1 cellular context compared by ENCODE assay signal in the genomic region with DNA sequence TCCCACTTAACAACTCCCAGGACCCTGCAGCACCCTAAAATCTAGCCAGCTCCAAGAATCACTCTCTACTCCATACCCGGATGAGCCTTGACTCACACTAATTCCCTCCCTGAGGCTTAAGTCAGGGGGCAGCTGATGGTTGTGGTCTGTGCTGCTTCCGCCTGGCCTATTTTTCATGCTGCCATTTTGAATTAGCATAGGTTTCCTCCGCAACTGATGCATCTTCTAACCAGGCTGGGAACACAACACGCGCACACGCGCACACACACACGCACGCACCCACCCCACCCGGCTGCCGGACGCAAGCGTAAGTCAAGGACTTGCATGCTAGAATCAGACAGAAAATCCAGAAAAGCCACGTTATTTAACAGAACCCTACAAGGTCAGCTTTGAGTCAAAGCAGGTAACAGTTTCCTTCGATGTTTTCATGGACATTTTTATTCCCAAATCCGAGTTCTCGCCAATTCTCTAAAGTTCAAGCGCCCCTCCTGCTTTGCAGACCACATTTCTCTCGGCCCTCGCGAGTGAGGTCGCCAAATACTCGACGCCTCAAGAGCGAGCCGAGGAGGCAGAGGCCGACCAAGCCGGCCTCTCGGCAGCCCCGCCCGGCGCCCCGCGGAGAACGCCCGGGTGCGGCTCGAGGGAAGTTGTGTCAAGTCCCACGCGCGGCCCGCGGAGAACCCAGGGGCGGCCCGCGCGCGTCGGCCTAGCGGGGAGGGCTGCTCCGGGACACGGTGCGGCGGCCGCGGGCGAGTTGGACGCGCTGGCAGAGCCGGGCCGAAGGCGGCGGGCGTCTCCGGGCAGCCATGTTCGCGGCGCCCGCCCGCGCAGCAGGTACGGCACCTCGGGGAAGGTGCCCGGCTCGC.
TF ChIP-seq lines count a peak whose summit lies in the region.

No MANE protein-coding gene starts in this region.

TF ChIP-seq in HepG2, 621 proteins besides CTCF, POLR2A, EP300 and RAD21 (continued from another document and continues in another):
- TF ChIP-seq, protein P1, sequence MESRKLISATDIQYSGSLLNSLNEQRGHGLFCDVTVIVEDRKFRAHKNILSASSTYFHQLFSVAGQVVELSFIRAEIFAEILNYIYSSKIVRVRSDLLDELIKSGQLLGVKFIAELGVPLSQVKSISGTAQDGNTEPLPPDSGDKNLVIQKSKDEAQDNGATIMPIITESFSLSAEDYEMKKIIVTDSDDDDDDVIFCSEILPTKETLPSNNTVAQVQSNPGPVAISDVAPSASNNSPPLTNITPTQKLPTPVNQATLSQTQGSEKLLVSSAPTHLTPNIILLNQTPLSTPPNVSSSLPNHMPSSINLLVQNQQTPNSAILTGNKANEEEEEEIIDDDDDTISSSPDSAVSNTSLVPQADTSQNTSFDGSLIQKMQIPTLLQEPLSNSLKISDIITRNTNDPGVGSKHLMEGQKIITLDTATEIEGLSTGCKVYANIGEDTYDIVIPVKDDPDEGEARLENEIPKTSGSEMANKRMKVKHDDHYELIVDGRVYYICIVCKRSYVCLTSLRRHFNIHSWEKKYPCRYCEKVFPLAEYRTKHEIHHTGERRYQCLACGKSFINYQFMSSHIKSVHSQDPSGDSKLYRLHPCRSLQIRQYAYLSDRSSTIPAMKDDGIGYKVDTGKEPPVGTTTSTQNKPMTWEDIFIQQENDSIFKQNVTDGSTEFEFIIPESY (CRISPR knock-in tag; IDR thresholded peaks at IDR 0.05): no peak
- TF ChIP-seq AGO1 (IDR thresholded peaks at IDR 0.05; ENCODE audit: low read depth, low read length, poor library complexity, severe bottlenecking): no peak
- no peak for TF ChIP-seq ZFP37 (CRISPR knock-in tag; IDR thresholded peaks at IDR 0.05; ENCODE audit: borderline replicate concordance)
- TF ChIP-seq ZNF383 (CRISPR knock-in tag; IDR thresholded peaks at IDR 0.05; ENCODE audit: borderline replicate concordance): no peak
- peak; percentile 74 for TF ChIP-seq HNRNPLL (IDR thresholded peaks at IDR 0.05; ENCODE audit: low read depth, low read length, poor library complexity, severe bottlenecking)
- TF ChIP-seq, protein P2, sequence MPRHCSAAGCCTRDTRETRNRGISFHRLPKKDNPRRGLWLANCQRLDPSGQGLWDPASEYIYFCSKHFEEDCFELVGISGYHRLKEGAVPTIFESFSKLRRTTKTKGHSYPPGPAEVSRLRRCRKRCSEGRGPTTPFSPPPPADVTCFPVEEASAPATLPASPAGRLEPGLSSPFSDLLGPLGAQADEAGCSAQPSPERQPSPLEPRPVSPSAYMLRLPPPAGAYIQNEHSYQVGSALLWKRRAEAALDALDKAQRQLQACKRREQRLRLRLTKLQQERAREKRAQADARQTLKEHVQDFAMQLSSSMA (CRISPR knock-in tag; IDR thresholded peaks at IDR 0.05): no peak
- TF ChIP-seq, protein P3, sequence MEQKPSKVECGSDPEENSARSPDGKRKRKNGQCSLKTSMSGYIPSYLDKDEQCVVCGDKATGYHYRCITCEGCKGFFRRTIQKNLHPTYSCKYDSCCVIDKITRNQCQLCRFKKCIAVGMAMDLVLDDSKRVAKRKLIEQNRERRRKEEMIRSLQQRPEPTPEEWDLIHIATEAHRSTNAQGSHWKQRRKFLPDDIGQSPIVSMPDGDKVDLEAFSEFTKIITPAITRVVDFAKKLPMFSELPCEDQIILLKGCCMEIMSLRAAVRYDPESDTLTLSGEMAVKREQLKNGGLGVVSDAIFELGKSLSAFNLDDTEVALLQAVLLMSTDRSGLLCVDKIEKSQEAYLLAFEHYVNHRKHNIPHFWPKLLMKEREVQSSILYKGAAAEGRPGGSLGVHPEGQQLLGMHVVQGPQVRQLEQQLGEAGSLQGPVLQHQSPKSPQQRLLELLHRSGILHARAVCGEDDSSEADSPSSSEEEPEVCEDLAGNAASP (CRISPR knock-in tag; IDR thresholded peaks at IDR 0.05; ENCODE audit: borderline replicate concordance): no peak
- 0 out of 2 replicates have a peak, but pooled peaks have one; percentile 64 for TF ChIP-seq ZNF468 (CRISPR knock-in tag; IDR thresholded peaks at IDR 0.05)
- TF ChIP-seq ATF7 (IDR thresholded peaks at IDR 0.05): no peak
- no peak for TF ChIP-seq ATF7 (CRISPR knock-in tag; IDR thresholded peaks at IDR 0.05)
- TF ChIP-seq, protein P4, sequence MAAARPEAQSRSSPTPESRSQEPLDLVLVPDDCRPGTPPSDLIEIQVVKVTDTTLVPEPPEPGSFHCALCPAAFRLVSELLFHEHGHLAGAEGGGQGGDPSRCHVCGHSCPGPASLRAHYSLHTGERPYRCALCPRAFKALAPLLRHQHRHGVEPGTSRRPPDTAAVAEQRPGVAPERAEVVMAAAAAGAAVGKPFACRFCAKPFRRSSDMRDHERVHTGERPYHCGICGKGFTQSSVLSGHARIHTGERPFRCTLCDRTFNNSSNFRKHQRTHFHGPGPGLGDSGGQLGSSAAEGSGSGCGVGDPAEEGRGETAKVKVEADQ (CRISPR knock-in tag; IDR thresholded peaks at IDR 0.05; ENCODE audit: borderline replicate concordance): 0 out of 2 replicates have a peak, but pooled peaks have one; percentile 5
- no peak for TF ChIP-seq ISL2 (CRISPR knock-in tag; IDR thresholded peaks at IDR 0.05)
- no peak for TF ChIP-seq PHB2 (IDR thresholded peaks at IDR 0.05; ENCODE audit: partially characterized antibody)
- TF ChIP-seq KDM2A (CRISPR knock-in tag; IDR thresholded peaks at IDR 0.05; ENCODE audit: borderline replicate concordance, low read depth): no peak; the same call in 1 of the 2 replicates
- no peak for TF ChIP-seq FOXJ3 (CRISPR knock-in tag; IDR thresholded peaks at IDR 0.05; ENCODE audit: borderline replicate concordance)
- TF ChIP-seq BRCA1 (CRISPR knock-in tag; IDR thresholded peaks at IDR 0.05): no peak
- 0 out of 2 replicates have a peak, but pooled peaks have one; percentile 31 for TF ChIP-seq HOXA9 (CRISPR knock-in tag; IDR thresholded peaks at IDR 0.05; ENCODE audit: borderline replicate concordance)
- TF ChIP-seq ZFP90 (CRISPR knock-in tag; IDR thresholded peaks at IDR 0.05; ENCODE audit: borderline replicate concordance): no peak
- TF ChIP-seq SETDB1 (CRISPR knock-in tag; IDR thresholded peaks at IDR 0.05; ENCODE audit: borderline replicate concordance): no peak
- no peak for TF ChIP-seq SP5 (CRISPR knock-in tag; IDR thresholded peaks at IDR 0.05; ENCODE audit: borderline replicate concordance, low read depth)
- no peak for TF ChIP-seq TOPORS (CRISPR knock-in tag; IDR thresholded peaks at IDR 0.05)
- no peak for TF ChIP-seq HOXA7 (CRISPR knock-in tag; IDR thresholded peaks at IDR 0.05)
- no peak for TF ChIP-seq NKX3-1 (CRISPR knock-in tag; IDR thresholded peaks at IDR 0.05)
- TF ChIP-seq SMC3 (IDR thresholded peaks at IDR 0.05; ENCODE audit: low read length): no peak
- TF ChIP-seq HNRNPH1 (optimal IDR thresholded peaks at IDR 0.05; ENCODE audit: low read depth, low read length): no peak
- no peak for TF ChIP-seq ATAD3A (CRISPR knock-in tag; IDR thresholded peaks at IDR 0.05)
- peak; percentile 29; the same call in 1 of the 2 replicates for TF ChIP-seq ZSCAN31 (CRISPR knock-in tag; IDR thresholded peaks at IDR 0.05; ENCODE audit: low read depth)
- no peak for TF ChIP-seq ZNF709 (CRISPR knock-in tag; IDR thresholded peaks at IDR 0.05)
- TF ChIP-seq NAIF1 (CRISPR knock-in tag; IDR thresholded peaks at IDR 0.05; ENCODE audit: borderline replicate concordance): no peak
- no peak; the same call in 1 of the 2 replicates for TF ChIP-seq ZC3H13 (CRISPR knock-in tag; IDR thresholded peaks at IDR 0.05)
- no peak for TF ChIP-seq ETV5 (CRISPR knock-in tag; IDR thresholded peaks at IDR 0.05; ENCODE audit: borderline replicate concordance)
- TF ChIP-seq ZSCAN22 (CRISPR knock-in tag; IDR thresholded peaks at IDR 0.05): no peak
- TF ChIP-seq ZNF256 (CRISPR knock-in tag; conservative IDR thresholded peaks at IDR 0.05): no peak
- no peak for TF ChIP-seq SRY (CRISPR knock-in tag; IDR thresholded peaks at IDR 0.05)
- TF ChIP-seq SALL2 (CRISPR knock-in tag; IDR thresholded peaks at IDR 0.05): no peak
- TF ChIP-seq POGZ (CRISPR knock-in tag; IDR thresholded peaks at IDR 0.05): peak; percentile 56; the same call in 1 of the 2 replicates
- no peak for TF ChIP-seq ZNF124 (CRISPR knock-in tag; IDR thresholded peaks at IDR 0.05)
- TF ChIP-seq ZNF546 (CRISPR knock-in tag; conservative IDR thresholded peaks at IDR 0.05): no peak
- no peak for TF ChIP-seq TCF7L2 (IDR thresholded peaks at IDR 0.05; ENCODE audit: low read depth, low read length)
- TF ChIP-seq, protein P5, sequence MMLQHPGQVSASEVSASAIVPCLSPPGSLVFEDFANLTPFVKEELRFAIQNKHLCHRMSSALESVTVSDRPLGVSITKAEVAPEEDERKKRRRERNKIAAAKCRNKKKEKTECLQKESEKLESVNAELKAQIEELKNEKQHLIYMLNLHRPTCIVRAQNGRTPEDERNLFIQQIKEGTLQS (CRISPR knock-in tag; IDR thresholded peaks at IDR 0.05): no peak
- no peak for TF ChIP-seq ZNF768 (CRISPR knock-in tag; IDR thresholded peaks at IDR 0.05)
- TF ChIP-seq ZNF773 (CRISPR knock-in tag; IDR thresholded peaks at IDR 0.05; ENCODE audit: borderline replicate concordance): no peak
- TF ChIP-seq, protein P6, sequence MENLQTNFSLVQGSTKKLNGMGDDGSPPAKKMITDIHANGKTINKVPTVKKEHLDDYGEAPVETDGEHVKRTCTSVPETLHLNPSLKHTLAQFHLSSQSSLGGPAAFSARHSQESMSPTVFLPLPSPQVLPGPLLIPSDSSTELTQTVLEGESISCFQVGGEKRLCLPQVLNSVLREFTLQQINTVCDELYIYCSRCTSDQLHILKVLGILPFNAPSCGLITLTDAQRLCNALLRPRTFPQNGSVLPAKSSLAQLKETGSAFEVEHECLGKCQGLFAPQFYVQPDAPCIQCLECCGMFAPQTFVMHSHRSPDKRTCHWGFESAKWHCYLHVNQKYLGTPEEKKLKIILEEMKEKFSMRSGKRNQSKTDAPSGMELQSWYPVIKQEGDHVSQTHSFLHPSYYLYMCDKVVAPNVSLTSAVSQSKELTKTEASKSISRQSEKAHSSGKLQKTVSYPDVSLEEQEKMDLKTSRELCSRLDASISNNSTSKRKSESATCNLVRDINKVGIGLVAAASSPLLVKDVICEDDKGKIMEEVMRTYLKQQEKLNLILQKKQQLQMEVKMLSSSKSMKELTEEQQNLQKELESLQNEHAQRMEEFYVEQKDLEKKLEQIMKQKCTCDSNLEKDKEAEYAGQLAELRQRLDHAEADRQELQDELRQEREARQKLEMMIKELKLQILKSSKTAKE (CRISPR knock-in tag; IDR thresholded peaks at IDR 0.05; ENCODE audit: borderline replicate concordance): no peak
- TF ChIP-seq ZNF564 (CRISPR knock-in tag; IDR thresholded peaks at IDR 0.05): no peak
- no peak for TF ChIP-seq FOXM1 (CRISPR knock-in tag; IDR thresholded peaks at IDR 0.05)
- TF ChIP-seq HNF4G (IDR thresholded peaks at IDR 0.05; ENCODE audit: borderline replicate concordance, low read depth, low read length): no peak
- TF ChIP-seq HNF4G (CRISPR knock-in tag; IDR thresholded peaks at IDR 0.05; ENCODE audit: borderline replicate concordance, low read depth): no peak
- TF ChIP-seq, protein P7, sequence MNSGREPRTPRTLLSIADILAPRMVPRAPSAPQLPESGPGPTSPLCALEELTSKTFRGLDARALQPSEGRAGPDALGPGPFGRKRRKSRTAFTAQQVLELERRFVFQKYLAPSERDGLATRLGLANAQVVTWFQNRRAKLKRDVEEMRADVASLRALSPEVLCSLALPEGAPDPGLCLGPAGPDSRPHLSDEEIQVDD (CRISPR knock-in tag; IDR thresholded peaks at IDR 0.05; ENCODE audit: borderline replicate concordance): no peak
- no peak for TF ChIP-seq ZNF720 (CRISPR knock-in tag; IDR thresholded peaks at IDR 0.05)
- no peak for TF ChIP-seq RNF2 (conservative IDR thresholded peaks at IDR 0.05; ENCODE audit: low read depth)
- TF ChIP-seq U2AF1 (optimal IDR thresholded peaks at IDR 0.05; ENCODE audit: low read depth, low read length): no peak
- no peak for TF ChIP-seq ZNF354B (CRISPR knock-in tag; IDR thresholded peaks at IDR 0.05)
- TF ChIP-seq, protein P8, sequence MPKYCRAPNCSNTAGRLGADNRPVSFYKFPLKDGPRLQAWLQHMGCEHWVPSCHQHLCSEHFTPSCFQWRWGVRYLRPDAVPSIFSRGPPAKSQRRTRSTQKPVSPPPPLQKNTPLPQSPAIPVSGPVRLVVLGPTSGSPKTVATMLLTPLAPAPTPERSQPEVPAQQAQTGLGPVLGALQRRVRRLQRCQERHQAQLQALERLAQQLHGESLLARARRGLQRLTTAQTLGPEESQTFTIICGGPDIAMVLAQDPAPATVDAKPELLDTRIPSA (CRISPR knock-in tag; IDR thresholded peaks at IDR 0.05; ENCODE audit: borderline replicate concordance): no peak
- TF ChIP-seq, protein P9, sequence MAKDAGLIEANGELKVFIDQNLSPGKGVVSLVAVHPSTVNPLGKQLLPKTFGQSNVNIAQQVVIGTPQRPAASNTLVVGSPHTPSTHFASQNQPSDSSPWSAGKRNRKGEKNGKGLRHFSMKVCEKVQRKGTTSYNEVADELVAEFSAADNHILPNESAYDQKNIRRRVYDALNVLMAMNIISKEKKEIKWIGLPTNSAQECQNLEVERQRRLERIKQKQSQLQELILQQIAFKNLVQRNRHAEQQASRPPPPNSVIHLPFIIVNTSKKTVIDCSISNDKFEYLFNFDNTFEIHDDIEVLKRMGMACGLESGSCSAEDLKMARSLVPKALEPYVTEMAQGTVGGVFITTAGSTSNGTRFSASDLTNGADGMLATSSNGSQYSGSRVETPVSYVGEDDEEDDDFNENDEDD (CRISPR knock-in tag; IDR thresholded peaks at IDR 0.05; ENCODE audit: borderline replicate concordance): no peak
- TF ChIP-seq ZNF326 (CRISPR knock-in tag; IDR thresholded peaks at IDR 0.05; ENCODE audit: borderline replicate concordance): no peak
- TF ChIP-seq, protein P10, sequence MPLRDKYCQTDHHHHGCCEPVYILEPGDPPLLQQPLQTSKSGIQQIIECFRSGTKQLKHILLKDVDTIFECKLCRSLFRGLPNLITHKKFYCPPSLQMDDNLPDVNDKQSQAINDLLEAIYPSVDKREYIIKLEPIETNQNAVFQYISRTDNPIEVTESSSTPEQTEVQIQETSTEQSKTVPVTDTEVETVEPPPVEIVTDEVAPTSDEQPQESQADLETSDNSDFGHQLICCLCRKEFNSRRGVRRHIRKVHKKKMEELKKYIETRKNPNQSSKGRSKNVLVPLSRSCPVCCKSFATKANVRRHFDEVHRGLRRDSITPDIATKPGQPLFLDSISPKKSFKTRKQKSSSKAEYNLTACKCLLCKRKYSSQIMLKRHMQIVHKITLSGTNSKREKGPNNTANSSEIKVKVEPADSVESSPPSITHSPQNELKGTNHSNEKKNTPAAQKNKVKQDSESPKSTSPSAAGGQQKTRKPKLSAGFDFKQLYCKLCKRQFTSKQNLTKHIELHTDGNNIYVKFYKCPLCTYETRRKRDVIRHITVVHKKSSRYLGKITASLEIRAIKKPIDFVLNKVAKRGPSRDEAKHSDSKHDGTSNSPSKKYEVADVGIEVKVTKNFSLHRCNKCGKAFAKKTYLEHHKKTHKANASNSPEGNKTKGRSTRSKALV (CRISPR knock-in tag; IDR thresholded peaks at IDR 0.05): 0 out of 2 replicates have a peak, but pooled peaks have one; percentile 4
- TF ChIP-seq, protein P11, sequence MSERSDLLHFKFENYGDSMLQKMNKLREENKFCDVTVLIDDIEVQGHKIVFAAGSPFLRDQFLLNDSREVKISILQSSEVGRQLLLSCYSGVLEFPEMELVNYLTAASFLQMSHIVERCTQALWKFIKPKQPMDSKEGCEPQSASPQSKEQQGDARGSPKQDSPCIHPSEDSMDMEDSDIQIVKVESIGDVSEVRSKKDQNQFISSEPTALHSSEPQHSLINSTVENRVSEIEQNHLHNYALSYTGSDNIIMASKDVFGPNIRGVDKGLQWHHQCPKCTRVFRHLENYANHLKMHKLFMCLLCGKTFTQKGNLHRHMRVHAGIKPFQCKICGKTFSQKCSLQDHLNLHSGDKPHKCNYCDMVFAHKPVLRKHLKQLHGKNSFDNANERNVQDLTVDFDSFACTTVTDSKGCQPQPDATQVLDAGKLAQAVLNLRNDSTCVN (CRISPR knock-in tag; IDR thresholded peaks at IDR 0.05; ENCODE audit: borderline replicate concordance): 0 out of 2 replicates have a peak, but pooled peaks have one; percentile 46
- TF ChIP-seq ZNF672 (CRISPR knock-in tag; IDR thresholded peaks at IDR 0.05): no peak
- no peak for TF ChIP-seq ZNF24 (IDR thresholded peaks at IDR 0.05)
